Comparison of ENCODE assay signal across 1 cellular context in the genomic region with DNA sequence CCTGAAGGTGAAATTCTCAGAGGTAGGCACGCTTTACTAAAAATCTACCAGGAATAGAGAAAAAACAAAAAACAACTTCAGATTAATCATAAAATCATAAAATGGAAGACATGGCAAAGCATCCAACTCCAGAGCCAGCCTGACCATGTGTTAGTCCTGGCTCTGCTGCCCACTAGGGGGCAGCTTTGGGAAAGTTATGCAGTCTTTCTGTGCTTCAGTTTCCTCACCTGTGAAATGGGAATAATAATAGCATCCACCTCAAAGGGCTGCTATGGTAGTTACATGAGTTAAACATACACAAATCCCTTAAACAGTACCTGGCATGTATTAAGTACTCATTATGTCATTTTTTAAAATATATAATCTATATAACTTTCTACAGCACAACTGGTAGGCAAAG.
TF ChIP-seq lines count a peak whose summit lies in the region.

No MANE protein-coding gene starts in this region.

TF ChIP-seq in SK-N-SH treated with all-trans-retinoic acid at 6 μM for 48 hours, 23 proteins besides CTCF, POLR2A, EP300 and RAD21 (continued from another document):
- TF ChIP-seq, protein P1, sequence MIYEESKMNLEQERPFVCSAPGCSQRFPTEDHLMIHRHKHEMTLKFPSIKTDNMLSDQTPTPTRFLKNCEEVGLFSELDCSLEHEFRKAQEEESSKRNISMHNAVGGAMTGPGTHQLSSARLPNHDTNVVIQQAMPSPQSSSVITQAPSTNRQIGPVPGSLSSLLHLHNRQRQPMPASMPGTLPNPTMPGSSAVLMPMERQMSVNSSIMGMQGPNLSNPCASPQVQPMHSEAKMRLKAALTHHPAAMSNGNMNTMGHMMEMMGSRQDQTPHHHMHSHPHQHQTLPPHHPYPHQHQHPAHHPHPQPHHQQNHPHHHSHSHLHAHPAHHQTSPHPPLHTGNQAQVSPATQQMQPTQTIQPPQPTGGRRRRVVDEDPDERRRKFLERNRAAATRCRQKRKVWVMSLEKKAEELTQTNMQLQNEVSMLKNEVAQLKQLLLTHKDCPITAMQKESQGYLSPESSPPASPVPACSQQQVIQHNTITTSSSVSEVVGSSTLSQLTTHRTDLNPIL (CRISPR knock-in tag; IDR thresholded peaks at IDR 0.05; ENCODE audit: low read depth) = no peak
TF ChIP-seq in SK-N-SH treated with all-trans-retinoic acid at 6 μM for 48 hours: peak in this region for 0.
